In the genomic region with DNA sequence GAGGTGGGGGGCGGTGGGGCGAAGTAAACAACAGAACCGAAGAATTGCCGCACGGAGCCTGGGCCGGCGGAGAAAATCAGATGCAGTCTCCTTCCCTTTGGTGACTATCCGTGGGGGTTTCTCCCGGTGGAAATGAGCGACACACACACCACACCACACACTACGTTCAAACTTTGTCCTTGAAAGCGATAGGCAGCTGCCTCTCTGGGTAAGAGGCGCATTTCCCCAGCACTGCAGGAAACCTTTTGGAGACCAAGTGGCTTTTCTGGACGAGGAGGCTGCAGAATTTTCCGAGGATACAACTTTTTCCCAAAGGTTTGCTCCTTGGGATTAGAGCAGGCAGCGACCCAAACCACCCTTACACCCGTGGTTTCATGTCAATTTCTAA, we compare ENCODE assay signal across 9 cellular contexts. TPM values are rescaled to one million over a fixed set of nuclear protein-coding genes. Genes with fewer than 3 reads are reported as not detected.
A peak's percentile ranks its signal among the peaks of the same experiment; 100 is the strongest.
DNase-seq lines count a peak whose midpoint lies in the region; ATAC-seq and TF ChIP-seq lines count a peak whose summit lies in the region.
"Had no signal": no experiment of that assay in that cellular context is flagged by ENCODE, and none has a peak within 500 bp of the region (broad histone marks: within the 10 kb centered on the region; RNA-seq: fewer than 3 reads in every experiment).

No MANE protein-coding gene starts in this region.

- H3K27me3 ChIP-seq in SJSA1 (replicated peaks) (no peaks in the 10 kb centered on the region), gastrocnemius medialis (peaks cover 14 to 47% (median 16%) of the 10 kb centered on the region in 3 donors)

- H3K4me1 ChIP-seq in SJSA1 (replicated peaks) (peaks cover 24% of the 10 kb centered on the region), gastrocnemius medialis (peaks cover 0 to 6% of the 10 kb centered on the region in 2 donors)

- in situ Hi-C loops in gastrocnemius medialis (cut with MboI; ENCODE audit: low sequenced_read_pairs in 4 of 4): no loop called here

- TF ChIP-seq CTCF in GM12875 (IDR thresholded peaks at IDR 0.05; ENCODE audit: borderline replicate concordance, insufficient read depth, low read depth, low read length) (no peak), fibroblast of villous mesenchyme (IDR thresholded peaks at IDR 0.05; ENCODE audit: insufficient read depth, low read depth, low read length) (no peak), gastrocnemius medialis (IDR thresholded peaks at IDR 0.05 in 4 of 5, conservative IDR thresholded peaks at IDR 0.05 in 1 of 5) (no peak)

- peak; percentile 15 to 33 for ATAC-seq in gastrocnemius medialis

- H3K36me3 ChIP-seq in SJSA1 (no peaks in the 10 kb centered on the region), gastrocnemius medialis (no peaks in the 10 kb centered on the region)

- TF ChIP-seq POLR2A in gastrocnemius medialis (IDR thresholded peaks at IDR 0.05): no peak

- H3K4me3 ChIP-seq in GM12875 (ENCODE audit: low read depth, low read length) (peak overlapping the region; percentile 55), SJSA1 (peak overlapping the region; percentile 55), fibroblast of villous mesenchyme (ENCODE audit: low read depth, low read length) (peak overlapping the region; percentile 60), gastrocnemius medialis (peak overlapping the region; percentile 29 to 48 (median 44))

- intact Hi-C loops in gastrocnemius medialis (cut with DNase I; ENCODE audit: low total_unique reads): loop anchor here (2.0 kb wide), 1 partner anchor 108 kb away; no protein-coding TSS in a partner anchor

- H3K27ac ChIP-seq in SJSA1: no peak overlapping the region
- peak overlapping the region; percentile 61 to 80 (median 74) for H3K27ac ChIP-seq in gastrocnemius medialis

- DNase-seq in SJSA1 (ENCODE audit: low read depth in 1 of 2, low spot score in 2 of 2) (no peak), fibroblast of villous mesenchyme (ENCODE audit: low read depth) (no peak), gastrocnemius medialis (no peak), SIG-M5 treated with dmso at 0.1 percent for 504 hours (lab: John Stamatoyannopoulos, UW; ENCODE audit: unreplicated experiment) (no peak), middle frontal gyrus (ENCODE audit: extremely low spot score, low spot score) (no peak), NCI-H2107 treated with DMSO at 0.1 percent for 48 hours (lab: John Stamatoyannopoulos, UW; ENCODE audit: unreplicated experiment) (no peak)
- DNase-seq: NCI-H1092 had no signal

- no peaks in the 10 kb centered on the region for H3K9me3 ChIP-seq in SJSA1 (replicated peaks)
- no peaks in the 10 kb centered on the region for H3K9me3 ChIP-seq in gastrocnemius medialis

RNA-seq across cellular contexts. Expression of gene FLT1, which starts 38.1 kb away (rescaled TPM):
- total RNA-seq in SJSA1 (2014; rRNA removed; shearing (Covaris generic)): 1.6 and 3.8 TPM in 2 replicates
- total RNA-seq in fibroblast of villous mesenchyme (12.1 and 23.2 TPM in 2 replicates), gastrocnemius medialis (10 to 100 TPM; 20.7 to 42.9 (median 29.5) TPM)
- total RNA-seq: myocyte had no signal
